Comparison of ENCODE assay signal across 10 cellular contexts in the genomic region with DNA sequence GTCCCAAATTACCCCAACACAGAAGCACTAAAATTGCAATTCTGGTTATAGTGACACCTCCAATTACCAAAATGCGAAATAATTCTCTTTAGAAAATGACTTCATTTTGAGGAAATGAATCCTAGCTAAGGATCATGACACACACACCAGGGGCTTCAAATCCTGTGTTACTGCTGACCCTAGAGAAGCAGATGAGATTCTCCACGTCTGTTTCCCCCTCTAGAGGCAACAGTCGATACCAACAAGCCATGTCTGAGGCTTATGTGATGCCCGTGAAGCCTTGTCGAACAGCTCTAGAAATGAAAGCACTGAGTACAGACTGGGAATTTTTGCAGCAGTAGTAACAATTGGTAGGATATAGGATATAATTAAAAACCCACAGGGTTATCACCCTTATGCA.
DNase-seq lines count a peak whose midpoint lies in the region; ATAC-seq and TF ChIP-seq lines count a peak whose summit lies in the region.
"Had no signal": no experiment of that assay in that cellular context is flagged by ENCODE, and none has a peak within 500 bp of the region (broad histone marks: within the 10 kb centered on the region; RNA-seq: fewer than 3 reads in every experiment).

No MANE protein-coding gene starts in this region.

- H3K36me3 ChIP-seq in OCI-LY1 (ENCODE audit: insufficient read depth, low read length) (no peaks in the 10 kb centered on the region), mammary epithelial cell (ENCODE audit: insufficient read depth, low read length) (no peaks in the 10 kb centered on the region)

- no peaks in the 10 kb centered on the region for H3F3A ChIP-seq in OCI-LY1 (ENCODE audit: insufficient read depth, low read length)

- H4K20me1 ChIP-seq in OCI-LY1 (ENCODE audit: insufficient read depth, low read length) (no peaks in the 10 kb centered on the region), mammary epithelial cell (ENCODE audit: insufficient read depth, low read length) (no peaks in the 10 kb centered on the region)

- 56% methylated on average over 5 of the region's 5 CpGs for WGBS in mammary epithelial cell (ENCODE audit: low coverage, missing lambda C conversion rate)

- no peak overlapping the region for H3K4me2 ChIP-seq in OCI-LY1 (ENCODE audit: low read length)
- H3K4me2 ChIP-seq in mammary epithelial cell (ENCODE audit: insufficient read depth, low read depth, low read length): no peak overlapping the region

- in situ Hi-C loops in mammary epithelial cell (cut with MboI; ENCODE audit: low sequenced_read_pairs in 2 of 2): no loop called here

- BruUV-seq in mammary epithelial cell (replicated peaks; lab: Mats Ljungman, UMichigan): no TSS peak

- no peak for ATAC-seq in GM19351 (IDR thresholded peaks at IDR 0.05; ENCODE audit: unreplicated experiment)
- ATAC-seq: stimulated activated effector memory CD8-positive, alpha-beta T cell treated with anti-CD3 and anti-CD28 coated beads, Interleukin-12 subunit alpha, Interleukin-12 subunit beta, amount 100 ng/mL, for 72 hours had no signal

- H3K9ac ChIP-seq in OCI-LY1 (ENCODE audit: low read length) (no peak overlapping the region), mammary epithelial cell (ENCODE audit: insufficient read depth, low read length) (no peak overlapping the region)

- H3K79me2 ChIP-seq in OCI-LY1 (ENCODE audit: insufficient read depth, low read length) (no peaks in the 10 kb centered on the region), mammary epithelial cell (ENCODE audit: insufficient read depth, low read length) (no peaks in the 10 kb centered on the region)

- CTCF ChIA-PET in mammary epithelial cell (lab: Charles Lee; ENCODE audit: low non-redundant PET): no interaction called here

- dilution Hi-C loops in mammary epithelial cell (cut with HindIII; ENCODE audit: low sequenced_read_pairs): no loop called here

- H3K4me1 ChIP-seq in OCI-LY1 (ENCODE audit: insufficient read depth, low read length, severe bottlenecking): no peaks in the 10 kb centered on the region
- H3K4me1 ChIP-seq in mammary epithelial cell (ENCODE audit: insufficient read depth, low read length): no peaks in the 10 kb centered on the region

- H3K9me3 ChIP-seq in OCI-LY1 (ENCODE audit: low read length) (no peaks in the 10 kb centered on the region), mammary epithelial cell (replicated peaks; ENCODE audit: insufficient read depth, low read length) (no peaks in the 10 kb centered on the region)

- H3K27me3 ChIP-seq in OCI-LY1 (ENCODE audit: insufficient read depth, low read length) (no peaks in the 10 kb centered on the region; the same call in 1 of the 2 replicates), mammary epithelial cell (ENCODE audit: insufficient read depth, low read length) (no peaks in the 10 kb centered on the region)

- H2AFZ ChIP-seq in OCI-LY1 (ENCODE audit: low read length) (no peak overlapping the region), mammary epithelial cell (ENCODE audit: low read depth, low read length) (no peak overlapping the region)

- TF ChIP-seq CTCF in OCI-LY1 (IDR thresholded peaks at IDR 0.05; ENCODE audit: low read length) (peak; percentile 25; the same call in 1 of the 2 replicates), mammary epithelial cell (conservative IDR thresholded peaks at IDR 0.05 in 1 of 2, IDR thresholded peaks at IDR 0.05 in 1 of 2; ENCODE audit: extremely low read depth in 1 of 2, insufficient read depth in 1 of 2, low read depth in 1 of 2, low read length in 2 of 2) (no peak)

- DNase-seq in HuH-7 (ENCODE audit: low spot score): peak; percentile 10
- peak; percentile 52 for DNase-seq in globus pallidus (ENCODE audit: low spot score)
- peak; percentile 4 for DNase-seq in renal cortical epithelial cell (ENCODE audit: low read depth)
- no peak for DNase-seq in activated CD8-positive, alpha-beta memory T cell treated with anti-CD3 and anti-CD28 coated beads for 24 hours
- no peak for DNase-seq in mammary epithelial cell
- DNase-seq: activated CD4-positive, alpha-beta memory T cell treated with anti-CD3 and anti-CD28 coated beads, Interleukin-2, amount 10 ng/mL, durations not matched to agents 7 days and 5 days had no signal

- intact Hi-C loops in mammary epithelial cell (cut with micrococcal nuclease): no loop called here

- H3K4me3 ChIP-seq in OCI-LY1 (ENCODE audit: low read depth, low read length, poor library complexity, severe bottlenecking) (no peak overlapping the region), mammary epithelial cell (replicated peaks in 1 of 3; ENCODE audit: insufficient read depth in 1 of 3, low read depth in 2 of 3, low read length in 3 of 3) (no peak overlapping the region)
- H3K4me3 ChIP-seq: SK-N-MC had no signal

- H3K9me2 ChIP-seq in OCI-LY1 (ENCODE audit: low read depth, low read length): no peaks in the 10 kb centered on the region

- H3K27ac ChIP-seq in OCI-LY1 (ENCODE audit: low read depth, low read length, poor library complexity, severe bottlenecking) (no peak overlapping the region), mammary epithelial cell (ENCODE audit: insufficient read depth, low read depth, low read length) (no peak overlapping the region)
- H3K27ac ChIP-seq: SK-N-MC had no signal

Comparison
In these comparisons a context has a peak if more than half of its experiments do, and no peak if none do; other contexts are left out.
1. DNase-seq: peak in HuH-7 (single experiment), globus pallidus (single experiment) and renal cortical epithelial cell (single experiment); none in activated CD8-positive, alpha-beta memory T cell treated with anti-CD3 and anti-CD28 coated beads for 24 hours (single experiment) and mammary epithelial cell (single experiment).